28 cellular contexts compared by ENCODE assay signal in the genomic region with DNA sequence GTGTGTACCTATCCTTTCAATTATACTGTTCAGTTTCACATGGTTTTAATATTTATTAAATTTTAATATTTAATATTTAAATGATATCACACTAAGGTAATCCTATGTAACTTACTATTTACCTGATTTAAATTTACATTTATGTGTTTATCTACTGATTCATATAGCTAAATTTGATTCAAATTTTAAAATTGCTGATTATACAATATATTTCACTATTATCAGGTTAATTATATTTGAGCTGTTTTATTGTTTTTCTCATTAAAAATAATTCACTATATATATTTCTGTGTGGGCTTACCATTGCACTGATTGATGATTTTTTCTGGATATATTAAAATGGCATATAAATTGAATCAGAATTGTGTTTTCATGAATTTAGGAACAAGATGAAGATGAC.
"Had no signal": no experiment of that assay in that cellular context is flagged by ENCODE, and none has a peak within 500 bp of the region (broad histone marks: within the 10 kb centered on the region; RNA-seq: fewer than 3 reads in every experiment).

No MANE protein-coding gene starts in this region.

- DNase-seq: activated CD4-positive, alpha-beta memory T cell treated with anti-CD3 and anti-CD28 coated beads, Interleukin-2, amount 10 ng/mL, durations not matched to agents 7 days and 5 days; activated CD4-positive, alpha-beta T cell treated with anti-CD3 and anti-CD28 coated beads for 36 hours; activated CD4-positive, alpha-beta T cell treated with anti-CD3 and anti-CD28 coated beads, Interleukin-2, amount 10 ng/mL, durations not matched to agents 7 days and 5 days; activated CD4-positive, alpha-beta T cell treated with anti-CD3 and anti-CD28 coated beads, Interleukin-2, amount 50 U/mL, for 4 hours; activated CD4-positive, CD25-positive, alpha-beta regulatory T cell; activated CD4-positive, CD25-positive, alpha-beta regulatory T cell treated with anti-CD3 and anti-CD28 coated beads, Interleukin-2, amount 50 U/mL, for 72 hours; activated CD8-positive, alpha-beta memory T cell treated with anti-CD3 and anti-CD28 coated beads, Interleukin-2, amount 50 U/mL, for 48 hours; activated gamma-delta T cell treated with Interleukin-2 at 50 U/mL for 16 hours; activated naive CD4-positive, alpha-beta T cell treated with anti-CD3 and anti-CD28 coated beads, Interleukin-2, amount 50 U/mL, for 16 hours; activated naive CD4-positive, alpha-beta T cell treated with Interleukin-2 at 50 U/mL for 16 hours; activated T-cell treated with anti-CD3 and anti-CD28 coated beads for 4 hours; activated T-cell treated with anti-CD3 and anti-CD28 coated beads, Interleukin-2, amount 50 U/mL, for 24 hours; activated T-cell treated with anti-CD3 and anti-CD28 coated beads, Interleukin-2, amount 50 U/mL, for 72 hours; amniotic stem cell; anterior cingulate cortex; brain microvascular endothelial cell; cortex of kidney; dermis blood vessel endothelial cell; effector CD8-positive, alpha-beta T cell; foreskin fibroblast; gastrocnemius medialis; glutamatergic neuron; heart left ventricle; T-helper 2 cell had no signal

- H3K9me3 ChIP-seq: gastrocnemius medialis, heart left ventricle had no signal

- H3K4me3 ChIP-seq: gastrocnemius medialis, heart left ventricle had no signal

- H3K27me3 ChIP-seq: brain microvascular endothelial cell, gastrocnemius medialis, heart left ventricle had no signal

- H3K27ac ChIP-seq: brain microvascular endothelial cell, gastrocnemius medialis, heart left ventricle had no signal

- ATAC-seq: activated CD4-positive, alpha-beta T cell treated with anti-CD3 and anti-CD28 coated beads for 36 hours; activated T-cell treated with anti-CD3 and anti-CD28 coated beads, Interleukin-2, amount 50 U/mL, for 72 hours; esophagus mucosa; gastrocnemius medialis; heart left ventricle had no signal

- H3K36me3 ChIP-seq: brain microvascular endothelial cell, gastrocnemius medialis, heart left ventricle had no signal

- FAIRE-seq: astrocyte, bronchial epithelial cell, colon had no signal

- H3K4me1 ChIP-seq: gastrocnemius medialis, heart left ventricle had no signal
